24 cellular contexts compared by ENCODE assay signal in the genomic region with DNA sequence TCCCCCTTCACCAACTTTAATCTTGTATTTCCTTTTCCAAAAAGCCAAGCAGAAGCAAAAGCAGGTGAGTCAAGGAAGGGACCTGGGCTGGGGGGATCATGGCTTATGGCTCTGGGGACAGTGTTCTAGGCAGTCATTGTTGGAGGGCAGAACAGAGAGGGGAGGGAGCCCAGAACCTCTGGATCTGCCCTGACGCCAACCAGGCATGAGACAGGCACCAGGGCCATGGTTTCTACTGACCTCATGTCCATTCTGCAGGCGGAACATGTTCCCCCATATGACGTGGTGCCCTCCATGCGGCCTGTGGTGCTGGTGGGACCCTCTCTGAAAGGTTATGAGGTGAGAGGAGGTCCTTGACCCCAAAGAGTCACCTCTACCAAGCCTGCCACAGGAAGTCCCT. TPM values are rescaled to one million over a fixed set of nuclear protein-coding genes. Genes with fewer than 3 reads are reported as not detected.
DNase-seq lines count a peak whose midpoint lies in the region; ATAC-seq and FAIRE-seq lines count a peak whose summit lies in the region.
"Had no signal": no experiment of that assay in that cellular context is flagged by ENCODE, and none has a peak within 500 bp of the region (broad histone marks: within the 10 kb centered on the region; RNA-seq: fewer than 3 reads in every experiment).

No MANE protein-coding gene starts in this region.

- peaks cover 6% of the 10 kb centered on the region for H3K27me3 Mint-ChIP-seq in CD4-positive, CD25-positive, alpha-beta regulatory T cell
- no peaks in the 10 kb centered on the region for H3K27me3 Mint-ChIP-seq in T-helper 17 cell
- H3K27me3 Mint-ChIP-seq: CD4-positive, alpha-beta memory T cell had no signal

- H3K36me3 Mint-ChIP-seq in CD4-positive, CD25-positive, alpha-beta regulatory T cell: peaks cover 10% of the 10 kb centered on the region
- H3K36me3 Mint-ChIP-seq in T-helper 17 cell (ENCODE audit: low read depth): no peaks in the 10 kb centered on the region

- H3K9me3 Mint-ChIP-seq in CD4-positive, CD25-positive, alpha-beta regulatory T cell: no peaks in the 10 kb centered on the region
- H3K9me3 Mint-ChIP-seq: CD14-positive monocyte; CD4-positive, alpha-beta memory T cell; HFFc6 had no signal

- peak overlapping the region in 2 of 3 donors; percentile 7 to 67 for H3K27ac Mint-ChIP-seq in CD4-positive, CD25-positive, alpha-beta regulatory T cell
- H3K27ac Mint-ChIP-seq in T-helper 17 cell: peak overlapping the region; percentile 43

- no peaks in the 10 kb centered on the region for H3K27me3 ChIP-seq in CD4-positive, CD25-positive, alpha-beta regulatory T cell (ENCODE audit: control insufficient read depth, insufficient read depth, low read length)
- peaks cover 11% of the 10 kb centered on the region for H3K27me3 ChIP-seq in iPS-15b (ENCODE audit: control insufficient read depth, insufficient read depth, low read length)
- H3K27me3 ChIP-seq: BE2C; BLaER1 treated with 17β-estradiol and CSF1 and Interleukin-3, amounts not matched to agents 10 nM and 100 nM had no signal

- no peak for FAIRE-seq in RCC 7860 (lab: Jason Lieb, UNC)
- FAIRE-seq: A549, GM12891, GM18507, H54 had no signal

- peak overlapping the region; percentile 37 for H3K9ac ChIP-seq in iPS-15b (ENCODE audit: low read depth, low read length)
- H3K9ac ChIP-seq: BLaER1 treated with 17β-estradiol and CSF1 and Interleukin-3, amounts not matched to agents 10 nM and 100 nM had no signal

- peaks cover 3% of the 10 kb centered on the region for H3K4me1 ChIP-seq in CD4-positive, CD25-positive, alpha-beta regulatory T cell (ENCODE audit: control insufficient read depth, insufficient read depth, low read length, poor library complexity, severe bottlenecking)
- H3K4me1 ChIP-seq in iPS-15b (ENCODE audit: control insufficient read depth, insufficient read depth, low read length): peaks cover 12% of the 10 kb centered on the region
- H3K4me1 ChIP-seq: BE2C, HAP-1 had no signal

- no peak overlapping the region for H3K4me3 ChIP-seq in CD4-positive, CD25-positive, alpha-beta regulatory T cell (ENCODE audit: low read depth, low read length)
- no peak overlapping the region for H3K4me3 ChIP-seq in iPS-15b (ENCODE audit: low read depth, low read length)
- H3K4me3 ChIP-seq: A549; BLaER1 treated with 17β-estradiol and CSF1 and Interleukin-3, amounts not matched to agents 10 nM and 100 nM; HAP-1 had no signal

- H3K36me3 ChIP-seq in CD4-positive, CD25-positive, alpha-beta regulatory T cell (ENCODE audit: control insufficient read depth, insufficient read depth, low read length): peaks cover 20% of the 10 kb centered on the region
- peaks cover 24% of the 10 kb centered on the region for H3K36me3 ChIP-seq in iPS-15b (ENCODE audit: control insufficient read depth, insufficient read depth, low read length)

- H3K4me3 Mint-ChIP-seq in CD4-positive, CD25-positive, alpha-beta regulatory T cell: peak overlapping the region in 1 of 4 donors; percentile 4
- H3K4me3 Mint-ChIP-seq in T-helper 17 cell: no peak overlapping the region
- H3K4me3 Mint-ChIP-seq: CD14-positive monocyte; CD4-positive, alpha-beta memory T cell; HFFc6 had no signal

- H3K27ac ChIP-seq in CD4-positive, CD25-positive, alpha-beta regulatory T cell (ENCODE audit: insufficient read depth, low read length, poor library complexity, severe bottlenecking): no peak overlapping the region
- H3K27ac ChIP-seq: A549; BLaER1 treated with 17β-estradiol and CSF1 and Interleukin-3, amounts not matched to agents 10 nM and 100 nM had no signal

- no peak for DNase-seq in CD4-positive, CD25-positive, alpha-beta regulatory T cell
- no peak for DNase-seq in T-helper 17 cell
- DNase-seq in RCC 7860 (ENCODE audit: low spot score): no peak
- DNase-seq in left lobe of liver (ENCODE audit: low spot score): no peak
- DNase-seq: 8988T, ACHN, AML-193, BE2C, Calu3, COR-L47, DMS79 treated with DMSO at 0.1 percent for 48 hours, GF-D8, GOT3, HFFc6 had no signal

- H3K4me1 Mint-ChIP-seq in CD4-positive, CD25-positive, alpha-beta regulatory T cell: peaks cover 0 to 13% (median 8%) of the 10 kb centered on the region in 4 donors
- peaks cover 25% of the 10 kb centered on the region for H3K4me1 Mint-ChIP-seq in T-helper 17 cell

- ATAC-seq in CD4-positive, CD25-positive, alpha-beta regulatory T cell (ENCODE audit: low read depth in 2 of 2): no peak
- no peak for ATAC-seq in T-helper 17 cell
- ATAC-seq in GM19395 (IDR thresholded peaks at IDR 0.05; ENCODE audit: unreplicated experiment): no peak
- ATAC-seq in left lobe of liver: no peak
- ATAC-seq: A549 had no signal

- H3K9me3 ChIP-seq in CD4-positive, CD25-positive, alpha-beta regulatory T cell (ENCODE audit: control insufficient read depth in 2 of 2, low read length in 2 of 2): no peaks in the 10 kb centered on the region
- H3K9me3 ChIP-seq in T-helper 17 cell (ENCODE audit: control insufficient read depth, low read length, poor library complexity, severe bottlenecking): no peaks in the 10 kb centered on the region
- H3K9me3 ChIP-seq in iPS-15b (ENCODE audit: control insufficient read depth, insufficient read depth, low read length): no peaks in the 10 kb centered on the region
- H3K9me3 ChIP-seq: A549; BE2C; BLaER1 treated with 17β-estradiol and CSF1 and Interleukin-3, amounts not matched to agents 10 nM and 100 nM; HAP-1 had no signal

RNA-seq across cellular contexts. Expression of a gene that starts 6.6 kb away (rescaled TPM):
- total RNA-seq in CD4-positive, CD25-positive, alpha-beta regulatory T cell: 9.1 TPM
- polyA plus RNA-seq in CD4-positive, CD25-positive, alpha-beta regulatory T cell: 1 to 10 TPM in 2 of 4 donors, under 1 TPM in 2; 0.32 to 2.3 (median 0.83) TPM
- total RNA-seq in T-helper 17 cell (1 to 10 TPM; 6.5 to 8.0 TPM), left lobe of liver (2.6 TPM)

RNA-seq across cellular contexts. Expression of a gene that starts 27.1 kb away (rescaled TPM):
- 96.3 TPM for total RNA-seq in CD4-positive, CD25-positive, alpha-beta regulatory T cell
- 10 to 100 TPM; 30.5 to 40.4 (median 34.7) TPM for polyA plus RNA-seq in CD4-positive, CD25-positive, alpha-beta regulatory T cell
- 10 to 100 TPM; 61.7 to 76.3 TPM for total RNA-seq in T-helper 17 cell
- 33.3 TPM for total RNA-seq in left lobe of liver

RNA-seq across cellular contexts. Expression of a gene that starts 36.0 kb away (rescaled TPM):
- 0.12 TPM for total RNA-seq in CD4-positive, CD25-positive, alpha-beta regulatory T cell
- polyA plus RNA-seq in CD4-positive, CD25-positive, alpha-beta regulatory T cell: not detected
- under 1 TPM; 0.42 to 0.70 TPM for total RNA-seq in T-helper 17 cell
- total RNA-seq in left lobe of liver: 21.3 TPM
- total RNA-seq: CD4-positive, alpha-beta memory T cell had no signal
- polyA plus RNA-seq: CD4-positive, alpha-beta memory T cell had no signal

RNA-seq across cellular contexts. Expression of a gene that starts 40.8 kb away (rescaled TPM):
- 7.3 TPM for total RNA-seq in CD4-positive, CD25-positive, alpha-beta regulatory T cell
- under 1 TPM; 0.13 to 0.63 (median 0.42) TPM for polyA plus RNA-seq in CD4-positive, CD25-positive, alpha-beta regulatory T cell
- total RNA-seq in T-helper 17 cell: 1 to 10 TPM; 6.0 to 8.2 TPM
- total RNA-seq in left lobe of liver: 32.0 TPM

Comparison
In these comparisons a context has a peak if more than half of its experiments do, and no peak if none do; other contexts are left out.
1. RNA of a gene that starts 36.0 kb away (total RNA-seq): 21.3 TPM in left lobe of liver (single experiment); 0.42 to 0.70 TPM in T-helper 17 cell and 0.12 TPM in CD4-positive, CD25-positive, alpha-beta regulatory T cell (single experiment); every median in the first group is over 10 times any median in the second.